In genomic region chr6:31901953-31902643, GRCh38 we compare ENCODE assay signal across 1 cellular context.
A peak's percentile ranks its signal among the peaks of the same experiment; 100 is the strongest.
TF ChIP-seq lines count a peak whose summit lies in the region.

Gene ZBTB12 (minus strand): TSS chr6:31902086. CDS start chr6:31901305, 781 bp downstream.

TF ChIP-seq in GM12878, 131 proteins besides CTCF, POLR2A, EP300 and RAD21 (continued from another document):
- no peak for TF ChIP-seq E2F4 (IDR thresholded peaks at IDR 0.05; ENCODE audit: low read depth, low read length)
- TF ChIP-seq IKZF1 (conservative IDR thresholded peaks at IDR 0.05): peak; percentile 87; the same call in 1 of the 2 replicates
- no peak for TF ChIP-seq CREB1 (IDR thresholded peaks at IDR 0.05; ENCODE audit: low read depth)
- no peak for TF ChIP-seq ZBTB33 (IDR thresholded peaks at IDR 0.05)
- TF ChIP-seq SUZ12 (IDR thresholded peaks at IDR 0.05; ENCODE audit: unreplicated experiment): no peak
- peak; percentile 87; the same call in 1 of the 2 replicates for TF ChIP-seq RB1 (IDR thresholded peaks at IDR 0.05; ENCODE audit: borderline replicate concordance)
- no peak for TF ChIP-seq YBX1 (IDR thresholded peaks at IDR 0.05)
- TF ChIP-seq MAX (IDR thresholded peaks at IDR 0.05; ENCODE audit: low read depth, low read length): 0 out of 2 replicates have a peak, but pooled peaks have one; percentile 32
- peak; percentile 62 for TF ChIP-seq NBN (IDR thresholded peaks at IDR 0.05)
- TF ChIP-seq FOXM1 (IDR thresholded peaks at IDR 0.05; ENCODE audit: low read depth, low read length): no peak
- TF ChIP-seq MYC (IDR thresholded peaks at IDR 0.05; ENCODE audit: insufficient read depth, insufficient read length, insufficient replicate concordance, low read length, severe bottlenecking): peak; percentile 58
- no peak for TF ChIP-seq KDM1A (IDR thresholded peaks at IDR 0.05; ENCODE audit: borderline replicate concordance)
- TF ChIP-seq MEF2A (IDR thresholded peaks at IDR 0.05; ENCODE audit: insufficient read depth, low read depth, low read length): no peak
- TF ChIP-seq NFIC (IDR thresholded peaks at IDR 0.05; ENCODE audit: low read depth, low read length): no peak
- peak; percentile 45; the same call in 1 of the 2 replicates for TF ChIP-seq PAX5 (IDR thresholded peaks at IDR 0.05; ENCODE audit: borderline replicate concordance, low read depth, low read length)
- TF ChIP-seq MEF2B (IDR thresholded peaks at IDR 0.05; ENCODE audit: partially characterized antibody, poor library complexity, severe bottlenecking): peak; percentile 12
- no peak for TF ChIP-seq ZZZ3 (IDR thresholded peaks at IDR 0.05; ENCODE audit: control insufficient read depth, insufficient read length, low read depth)
- TF ChIP-seq SP1 (IDR thresholded peaks at IDR 0.05; ENCODE audit: low read depth, low read length): peak; percentile 23
- TF ChIP-seq ZNF207 (IDR thresholded peaks at IDR 0.05; ENCODE audit: borderline replicate concordance): peak; percentile 83; the same call in 1 of the 2 replicates
- peak; percentile 61 for TF ChIP-seq MXI1 (IDR thresholded peaks at IDR 0.05; ENCODE audit: low read depth, low read length)
- peak; percentile 39; the same call in 1 of the 2 replicates for TF ChIP-seq NRF1 (conservative IDR thresholded peaks at IDR 0.05; ENCODE audit: low read depth, low read length)
- TF ChIP-seq CHD2 (IDR thresholded peaks at IDR 0.05; ENCODE audit: borderline replicate concordance, low read depth, low read length): no peak
- 0 out of 2 replicates have a peak, but pooled peaks have one; percentile 16 for TF ChIP-seq RELB (IDR thresholded peaks at IDR 0.05; ENCODE audit: low read depth)
- peak; percentile 62; the same call in 1 of the 2 replicates for TF ChIP-seq POLR2AphosphoS2 (IDR thresholded peaks at IDR 0.05; ENCODE audit: low read depth, low read length)
- peak; percentile 77; the same call in 1 of the 2 replicates for TF ChIP-seq BACH1 (IDR thresholded peaks at IDR 0.05; ENCODE audit: borderline replicate concordance)
- peak; percentile 72 for TF ChIP-seq KLF5 (IDR thresholded peaks at IDR 0.05; ENCODE audit: partially characterized antibody)
- TF ChIP-seq PKNOX1 (IDR thresholded peaks at IDR 0.05): no peak
- no peak for TF ChIP-seq E4F1 (IDR thresholded peaks at IDR 0.05; ENCODE audit: borderline replicate concordance, partially characterized antibody)
- peak; percentile 22; the same call in 1 of the 2 replicates for TF ChIP-seq NR2F1 (conservative IDR thresholded peaks at IDR 0.05)
- TF ChIP-seq LARP7 (IDR thresholded peaks at IDR 0.05): peak; percentile 74; the same call in 1 of the 2 replicates
- TF ChIP-seq NKRF (conservative IDR thresholded peaks at IDR 0.05): peak; percentile 54
- TF ChIP-seq NFXL1 (IDR thresholded peaks at IDR 0.05; ENCODE audit: borderline replicate concordance): no peak
- TF ChIP-seq PBX3 (IDR thresholded peaks at IDR 0.05; ENCODE audit: insufficient replicate concordance, low read depth, low read length): no peak
- TF ChIP-seq CEBPB (IDR thresholded peaks at IDR 0.05; ENCODE audit: borderline replicate concordance in 1 of 2, low read depth in 2 of 2, low read length in 2 of 2): no peak
- peak; percentile 86 for TF ChIP-seq TCF3 (IDR thresholded peaks at IDR 0.05; ENCODE audit: borderline replicate concordance, insufficient read depth, low read depth, low read length)
- no peak for TF ChIP-seq RELA (IDR thresholded peaks at IDR 0.05; ENCODE audit: borderline replicate concordance, partially characterized antibody)
- TF ChIP-seq ZNF24 (IDR thresholded peaks at IDR 0.05): no peak
